Comparison of ENCODE assay signal across 7 cellular contexts in the genomic region with DNA sequence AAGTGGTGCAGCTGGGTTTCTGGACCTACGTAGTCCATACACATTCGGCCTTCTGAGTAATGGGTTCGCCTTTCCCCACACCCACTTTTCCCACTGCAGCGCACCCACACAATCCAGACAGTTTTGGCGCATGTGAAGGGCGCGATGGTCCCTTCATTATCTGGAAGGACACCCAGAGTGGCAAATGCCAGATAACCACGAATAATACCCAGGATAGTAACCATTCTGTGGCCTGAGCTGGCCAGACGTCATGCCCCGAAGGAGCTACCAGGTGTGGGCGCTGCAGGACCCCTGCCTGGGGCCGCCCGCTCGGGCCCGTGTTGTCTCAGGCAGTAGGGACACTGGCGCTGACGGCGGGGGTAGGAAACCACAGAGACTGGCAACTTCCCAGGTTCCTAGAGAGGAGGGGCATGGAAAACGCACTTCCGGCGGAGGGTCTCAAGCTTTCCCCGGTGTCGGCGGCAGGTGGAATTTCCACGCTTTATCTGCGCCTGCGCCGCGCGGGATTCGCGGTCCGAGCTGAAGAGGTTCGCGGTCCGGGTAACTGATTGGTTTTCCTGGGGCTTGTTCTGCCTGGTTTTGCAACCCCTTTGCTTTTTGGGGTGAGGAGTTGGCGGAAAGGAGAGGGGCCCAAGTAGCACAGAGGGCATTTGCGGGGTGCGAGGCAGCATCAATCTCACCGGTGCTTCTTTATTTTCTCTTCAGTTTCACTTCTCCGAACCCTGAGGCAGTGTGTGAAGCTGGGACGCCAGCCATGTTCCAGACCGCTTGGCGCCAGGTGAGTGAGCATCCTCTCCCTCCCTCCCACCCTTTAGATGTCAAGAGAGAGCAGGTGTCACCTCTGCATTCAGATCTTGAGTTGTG. TPM values are rescaled to one million over a fixed set of nuclear protein-coding genes. Genes with fewer than 3 reads are reported as not detected.
DNase-seq lines count a peak whose midpoint lies in the region; ATAC-seq and TF ChIP-seq lines count a peak whose summit lies in the region.

TSS of gene ZNF620 (plus strand) at position 441 of the 864 bp plus-strand sequence. CDS start at position 755, 314 bp downstream.

- ATAC-seq in GM18502 (IDR thresholded peaks at IDR 0.05; ENCODE audit: poor library complexity, unreplicated experiment) (peak; percentile 85), HG02938 (IDR thresholded peaks at IDR 0.05; ENCODE audit: unreplicated experiment) (peak; percentile 64), left colon (peak; percentile 96)

- H3K27me3 Mint-ChIP-seq in chondrocyte (ENCODE audit: low read depth): no peaks in the 10 kb centered on the region

- DNase-seq in NCI-H2171 (lab: John Stamatoyannopoulos, UW) (peak; percentile 77), chondrocyte (ENCODE audit: low spot score) (no peak), left colon (peak; percentile 81 to 83)
- DNase-seq in activated CD4-positive, CD25-positive, alpha-beta regulatory T cell treated with anti-CD3 and anti-CD28 coated beads, Interleukin-2, amount 50 U/mL, for 72 hours: peak; percentile 47
- DNase-seq in stimulated activated CD4-positive, alpha-beta T cell treated with anti-CD3 and anti-CD28 coated beads, Interleukin-1b, Interleukin-23, amount 100 ng/mL, for 4 hours (ENCODE audit: low read depth in 2 of 2): peak; percentile 43

- peaks cover 7% of the 10 kb centered on the region for H3K9me3 Mint-ChIP-seq in chondrocyte (ENCODE audit: low read depth)

- H3K4me3 Mint-ChIP-seq in chondrocyte (ENCODE audit: unreplicated experiment): peak within 1 kb of the TSS; percentile 87

- H3K27ac Mint-ChIP-seq in chondrocyte (ENCODE audit: unreplicated experiment): peak within 1 kb of the TSS; percentile 87

- peaks cover 6% of the 10 kb centered on the region for H3K36me3 Mint-ChIP-seq in chondrocyte (ENCODE audit: low read depth)

- H3K4me1 Mint-ChIP-seq in chondrocyte (ENCODE audit: low read depth): peaks cover 29% of the 10 kb centered on the region

- intact Hi-C loops in left colon (cut with DNase I, micrococcal nuclease): no loop called here

- peak; percentile 72 for TF ChIP-seq CTCF in chondrocyte (IDR thresholded peaks at IDR 0.05)

RNA-seq across cellular contexts. Expression of gene ZNF620, which starts in this region (rescaled TPM):
- total RNA-seq in chondrocyte: 1.1 to 2.3 TPM (median 2.0 TPM) in 3 replicates
- total RNA-seq in left colon: 1 to 10 TPM; 4.1 to 5.0 TPM
